Comparison of ENCODE assay signal across 10 cellular contexts in the genomic region with DNA sequence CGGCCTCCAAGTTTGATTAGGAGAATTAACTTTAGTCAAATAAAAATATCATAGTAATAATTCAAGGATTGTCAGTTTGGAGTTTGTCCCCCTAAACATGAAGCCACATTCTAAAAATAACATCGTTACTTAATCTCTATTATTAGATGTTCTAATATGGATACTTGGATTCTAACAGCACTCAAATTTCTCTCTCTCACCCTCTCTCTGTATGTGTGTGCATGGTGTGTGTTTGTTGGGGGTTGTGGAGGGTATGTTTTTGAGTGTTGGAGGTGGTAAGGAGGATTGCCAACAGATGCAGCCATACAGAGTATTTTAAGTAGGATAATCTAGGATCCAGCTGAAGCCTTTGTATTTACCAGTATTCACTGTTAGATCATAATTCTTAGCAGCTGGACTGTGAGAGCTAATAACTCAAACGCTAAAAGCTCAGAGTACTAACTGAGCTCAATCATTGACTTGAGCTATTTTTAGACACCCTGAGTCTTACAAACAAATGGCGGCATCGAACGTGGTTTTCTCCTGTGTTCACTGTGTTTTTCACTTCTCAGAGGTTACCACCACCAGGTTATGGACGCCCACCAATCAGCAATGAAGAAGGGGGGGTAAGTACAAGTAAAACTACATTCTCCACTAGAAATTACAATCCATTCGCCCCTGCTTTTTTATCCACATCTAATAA. TPM values are rescaled to one million over a fixed set of nuclear protein-coding genes. Genes with fewer than 3 reads are reported as not detected.
DNase-seq lines count a peak whose midpoint lies in the region; ATAC-seq, FAIRE-seq and TF ChIP-seq lines count a peak whose summit lies in the region.
"Had no signal": no experiment of that assay in that cellular context is flagged by ENCODE, and none has a peak within 500 bp of the region (broad histone marks: within the 10 kb centered on the region; RNA-seq: fewer than 3 reads in every experiment).

No MANE protein-coding gene starts in this region.

- DNase-seq in A549 (ENCODE audit: low read depth in 1 of 2, low spot score in 1 of 2) (no peak), NCI-H82 treated with DMSO at 0.1 percent for 48 hours (lab: John Stamatoyannopoulos, UW; ENCODE audit: unreplicated experiment) (peak; percentile 66), kidney tubule cell (ENCODE audit: low spot score) (peak; percentile 59), dorsolateral prefrontal cortex (no peak), globus pallidus (ENCODE audit: low spot score) (no peak)
- DNase-seq in CD4-positive, alpha-beta T cell: no peak
- no peak for DNase-seq in activated T-helper 2 cell treated with anti-CD3 and anti-CD28 coated beads, Interferon-gamma antibody, Interleukin-2, Interleukin-4, amounts not matched to agents 10 μg/mL and 5 μg/mL and 100 μg/mL, durations not matched to agents 14 hours and 24 hours and 36 hours (ENCODE audit: low spot score)

- H3K27ac Mint-ChIP-seq in CD4-positive, alpha-beta T cell: no peak overlapping the region
- no peak overlapping the region for H3K27ac Mint-ChIP-seq in activated T-helper 2 cell treated with anti-CD3 and anti-CD28 coated beads, Interferon-gamma antibody, Interleukin-2, Interleukin-4, amounts not matched to agents 10 μg/mL and 5 μg/mL and 100 μg/mL, durations not matched to agents 14 hours and 24 hours and 36 hours

- peak overlapping the region; percentile 39; the same call in 2 of the 3 replicates for H3K4me2 ChIP-seq in A549

- H3K4me1 ChIP-seq in A549: peaks cover 5% of the 10 kb centered on the region; the same call in 2 of the 3 replicates

- ATAC-seq in A549 (no peak), GM21447 (IDR thresholded peaks at IDR 0.05; ENCODE audit: unreplicated experiment) (peak; percentile 68)
- ATAC-seq in CD4-positive, alpha-beta T cell (ENCODE audit: poor library complexity): no peak
- ATAC-seq: Panc1 had no signal

- H3K4me3 ChIP-seq in A549: no peak overlapping the region
- H3K4me3 ChIP-seq in dorsolateral prefrontal cortex: no peak overlapping the region

- 47% methylated on average over 8 of the region's 8 CpGs for WGBS in A549 (ENCODE audit: missing lambda C conversion rate)

- TF ChIP-seq RAD21 in A549 (conservative IDR thresholded peaks at IDR 0.05 in 1 of 2, IDR thresholded peaks at IDR 0.05 in 1 of 2): no peak

- TF ChIP-seq CTCF in A549 (IDR thresholded peaks at IDR 0.05): no peak
- no peak for TF ChIP-seq CTCF in CD4-positive, alpha-beta T cell (IDR thresholded peaks at IDR 0.05)
- no peak for TF ChIP-seq CTCF in dorsolateral prefrontal cortex (IDR thresholded peaks at IDR 0.05 in 54 of 56, conservative IDR thresholded peaks at IDR 0.05 in 2 of 56; ENCODE audit: low read depth in 1 of 56, partially characterized antibody in 56 of 56)

- H3K4me1 Mint-ChIP-seq in CD4-positive, alpha-beta T cell (ENCODE audit: low read depth): no peaks in the 10 kb centered on the region
- H3K4me1 Mint-ChIP-seq in activated T-helper 2 cell treated with anti-CD3 and anti-CD28 coated beads, Interferon-gamma antibody, Interleukin-2, Interleukin-4, amounts not matched to agents 10 μg/mL and 5 μg/mL and 100 μg/mL, durations not matched to agents 14 hours and 24 hours and 36 hours (ENCODE audit: low read depth): peaks cover 2% of the 10 kb centered on the region

- no peaks in the 10 kb centered on the region for H3K9me3 ChIP-seq in A549
- H3K9me3 ChIP-seq in CD4-positive, alpha-beta T cell (ENCODE audit: control insufficient read depth, low read length): no peaks in the 10 kb centered on the region

- no peak for FAIRE-seq in A549 (lab: Jason Lieb, UNC)

- intact Hi-C loops in CD4-positive, alpha-beta T cell (cut with DNase I, micrococcal nuclease): no loop called here
- intact Hi-C loops in dorsolateral prefrontal cortex (cut with DNase I): no loop called here
- intact Hi-C loops in activated T-helper 2 cell treated with anti-CD3 and anti-CD28 coated beads, Interferon-gamma antibody, Interleukin-2, Interleukin-4, amounts not matched to agents 10 μg/mL and 5 μg/mL and 100 μg/mL, durations not matched to agents 14 hours and 24 hours and 36 hours (cut with micrococcal nuclease): no loop called here

- H3K27ac ChIP-seq in A549: no peak overlapping the region
- no peak overlapping the region for H3K27ac ChIP-seq in CD4-positive, alpha-beta T cell (ENCODE audit: low read depth, low read length)
- no peak overlapping the region for H3K27ac ChIP-seq in dorsolateral prefrontal cortex

- no peaks in the 10 kb centered on the region for H3K27me3 ChIP-seq in CD4-positive, alpha-beta T cell (ENCODE audit: control insufficient read depth, insufficient read depth, low read length)
- H3K27me3 ChIP-seq in dorsolateral prefrontal cortex: peaks cover 0 to 5% (median 0%) of the 10 kb centered on the region in 45 donors

- POLR2A ChIA-PET in A549 (lab: Yijun Ruan, JAX): no interaction called here
- POLR2A ChIA-PET in CD4-positive, alpha-beta T cell (lab: Charles Lee): no interaction called here

- CTCF ChIA-PET in A549 (lab: Yijun Ruan, JAX): no interaction called here
- CTCF ChIA-PET in CD4-positive, alpha-beta T cell (lab: Charles Lee): no interaction called here

- no peaks in the 10 kb centered on the region for H3K27me3 Mint-ChIP-seq in CD4-positive, alpha-beta T cell
- peaks cover 9% of the 10 kb centered on the region for H3K27me3 Mint-ChIP-seq in activated T-helper 2 cell treated with anti-CD3 and anti-CD28 coated beads, Interferon-gamma antibody, Interleukin-2, Interleukin-4, amounts not matched to agents 10 μg/mL and 5 μg/mL and 100 μg/mL, durations not matched to agents 14 hours and 24 hours and 36 hours (ENCODE audit: low read depth)

- no peak overlapping the region for H3K4me3 Mint-ChIP-seq in CD4-positive, alpha-beta T cell
- no peak overlapping the region for H3K4me3 Mint-ChIP-seq in activated T-helper 2 cell treated with anti-CD3 and anti-CD28 coated beads, Interferon-gamma antibody, Interleukin-2, Interleukin-4, amounts not matched to agents 10 μg/mL and 5 μg/mL and 100 μg/mL, durations not matched to agents 14 hours and 24 hours and 36 hours (ENCODE audit: low read depth)

- H3K36me3 Mint-ChIP-seq in CD4-positive, alpha-beta T cell (ENCODE audit: low read depth): no peaks in the 10 kb centered on the region
- H3K36me3 Mint-ChIP-seq in activated T-helper 2 cell treated with anti-CD3 and anti-CD28 coated beads, Interferon-gamma antibody, Interleukin-2, Interleukin-4, amounts not matched to agents 10 μg/mL and 5 μg/mL and 100 μg/mL, durations not matched to agents 14 hours and 24 hours and 36 hours (ENCODE audit: low read depth): no peaks in the 10 kb centered on the region

- H3K9me3 Mint-ChIP-seq in CD4-positive, alpha-beta T cell: no peaks in the 10 kb centered on the region
- H3K9me3 Mint-ChIP-seq in activated T-helper 2 cell treated with anti-CD3 and anti-CD28 coated beads, Interferon-gamma antibody, Interleukin-2, Interleukin-4, amounts not matched to agents 10 μg/mL and 5 μg/mL and 100 μg/mL, durations not matched to agents 14 hours and 24 hours and 36 hours: no peaks in the 10 kb centered on the region

- no peak for TF ChIP-seq EP300 in A549 (IDR thresholded peaks at IDR 0.05)

- no peak for TF ChIP-seq POLR2A in A549 (IDR thresholded peaks at IDR 0.05; ENCODE audit: low read length)

RNA-seq across cellular contexts. Expression of gene ENAM, which starts 8.8 kb away (rescaled TPM):
- 0.16 TPM in 2 replicates for polyA plus RNA-seq in A549 (2011; rRNA removed)
- under 0.01 TPM in 1 of 2 replicates, not detected in the other for polyA plus RNA-seq in A549 (2012; cell fraction: cytosol; rRNA removed)
- polyA plus RNA-seq in A549 (2012; cell fraction: nucleus; rRNA removed): not detected in 2 replicates
- polyA plus RNA-seq in A549 (2017; fragmentation: RNase III; extraction: RNeasy Plus Mini Kit Qiagen cat#74134 plus additional on column Dnase treatment): 0.01 TPM in 1 of 3 replicates, not detected in the others
- polyA minus RNA-seq in A549 (2011; rRNA and poly(A)+ RNA removed): 0.04 TPM in 1 of 2 replicates, not detected in the other
- total RNA-seq in CD4-positive, alpha-beta T cell: not detected
- total RNA-seq in dorsolateral prefrontal cortex: under 1 TPM in 3 of 120 experiments, not detected in 117; 0.10 to 0.70 (median 0.31) TPM
- total RNA-seq in activated T-helper 2 cell treated with anti-CD3 and anti-CD28 coated beads, Interferon-gamma antibody, Interleukin-2, Interleukin-4, amounts not matched to agents 10 μg/mL and 5 μg/mL and 100 μg/mL, durations not matched to agents 14 hours and 24 hours and 36 hours: not detected in 2 replicates

RNA-seq across cellular contexts. Expression of gene JCHAIN, which starts 28.9 kb away (rescaled TPM):
- 0.22 and 0.50 TPM in 2 replicates for polyA plus RNA-seq in A549 (2011; rRNA removed)
- not detected in 2 replicates for polyA plus RNA-seq in A549 (2012; cell fraction: cytosol; rRNA removed)
- polyA plus RNA-seq in A549 (2012; cell fraction: nucleus; rRNA removed): not detected in 2 replicates
- polyA plus RNA-seq in A549 (2017; fragmentation: RNase III; extraction: RNeasy Plus Mini Kit Qiagen cat#74134 plus additional on column Dnase treatment): 0.09 to 0.17 TPM (median 0.15 TPM) in 3 replicates
- polyA minus RNA-seq in A549 (2011; rRNA and poly(A)+ RNA removed): not detected in 2 replicates
- total RNA-seq in CD4-positive, alpha-beta T cell: 1 to 10 TPM; 1.0 to 2.7 TPM
- total RNA-seq in dorsolateral prefrontal cortex: 1 to 10 TPM in 12 of 120 experiments, under 1 TPM in 5, not detected in 103; 0.37 to 3.5 (median 1.5) TPM
- not detected in 2 replicates for total RNA-seq in activated T-helper 2 cell treated with anti-CD3 and anti-CD28 coated beads, Interferon-gamma antibody, Interleukin-2, Interleukin-4, amounts not matched to agents 10 μg/mL and 5 μg/mL and 100 μg/mL, durations not matched to agents 14 hours and 24 hours and 36 hours

RNA-seq across cellular contexts. Expression of gene AMBN, which starts 45.3 kb away (rescaled TPM):
- polyA plus RNA-seq in A549 (2011; rRNA removed) (not detected in 2 replicates), A549 (2017; fragmentation: RNase III; extraction: RNeasy Plus Mini Kit Qiagen cat#74134 plus additional on column Dnase treatment) (not detected in 3 replicates)
- not detected in 2 replicates for polyA plus RNA-seq in A549 (2012; cell fraction: cytosol; rRNA removed)
- not detected in 2 replicates for polyA plus RNA-seq in A549 (2012; cell fraction: nucleus; rRNA removed)
- not detected in 2 replicates for polyA minus RNA-seq in A549 (2011; rRNA and poly(A)+ RNA removed)
- total RNA-seq in CD4-positive, alpha-beta T cell: not detected
- total RNA-seq in dorsolateral prefrontal cortex: under 1 TPM in 2 of 120 experiments, not detected in 118; 0.30 to 0.44 TPM
- total RNA-seq in activated T-helper 2 cell treated with anti-CD3 and anti-CD28 coated beads, Interferon-gamma antibody, Interleukin-2, Interleukin-4, amounts not matched to agents 10 μg/mL and 5 μg/mL and 100 μg/mL, durations not matched to agents 14 hours and 24 hours and 36 hours: not detected in 2 replicates
- total RNA-seq: urinary bladder had no signal
- polyA plus RNA-seq: urinary bladder had no signal

RNA-seq across cellular contexts. Expression of gene UTP3, which starts 51.0 kb away (rescaled TPM):
- polyA plus RNA-seq in A549 (2011; rRNA removed) (19.0 and 24.8 TPM in 2 replicates), A549 (2017; fragmentation: RNase III; extraction: RNeasy Plus Mini Kit Qiagen cat#74134 plus additional on column Dnase treatment) (44.6 to 46.2 TPM (median 45.2 TPM) in 3 replicates)
- 15.2 and 19.6 TPM in 2 replicates for polyA plus RNA-seq in A549 (2012; cell fraction: cytosol; rRNA removed)
- polyA plus RNA-seq in A549 (2012; cell fraction: nucleus; rRNA removed): 9.3 and 9.9 TPM in 2 replicates
- 3.6 and 4.1 TPM in 2 replicates for polyA minus RNA-seq in A549 (2011; rRNA and poly(A)+ RNA removed)
- total RNA-seq in CD4-positive, alpha-beta T cell: 10 to 100 TPM; 19.2 to 20.5 TPM
- total RNA-seq in dorsolateral prefrontal cortex: 10 to 100 TPM; 13.8 to 28.6 (median 21.3) TPM
- total RNA-seq in activated T-helper 2 cell treated with anti-CD3 and anti-CD28 coated beads, Interferon-gamma antibody, Interleukin-2, Interleukin-4, amounts not matched to agents 10 μg/mL and 5 μg/mL and 100 μg/mL, durations not matched to agents 14 hours and 24 hours and 36 hours: 44.1 and 46.3 TPM in 2 replicates

Comparison
In these comparisons a context has a peak if more than half of its experiments do, and no peak if none do; other contexts are left out.
1. DNase-seq: peak in NCI-H82 treated with DMSO at 0.1 percent for 48 hours (single experiment) and kidney tubule cell (single experiment); none in A549 (0 of 2), CD4-positive, alpha-beta T cell (0 of 10), dorsolateral prefrontal cortex (0 of 10), activated T-helper 2 cell treated with anti-CD3 and anti-CD28 coated beads, Interferon-gamma antibody, Interleukin-2, Interleukin-4, amounts not matched to agents 10 μg/mL and 5 μg/mL and 100 μg/mL, durations not matched to agents 14 hours and 24 hours and 36 hours (single experiment) and globus pallidus (single experiment).